Comparison of ENCODE assay signal across 27 cellular contexts in genomic region chr21:23127973-23128372, GRCh38.
"Had no signal": no experiment of that assay in that cellular context is flagged by ENCODE, and none has a peak within 500 bp of the region (broad histone marks: within the 10 kb centered on the region; RNA-seq: fewer than 3 reads in every experiment).

No MANE protein-coding gene starts in this region.

- H3K36me3 ChIP-seq: breast epithelium, esophagus squamous epithelium, left lung, lower lobe of right lung, right atrium auricular region, suprapubic skin, tibial artery, upper lobe of right lung had no signal

- H3K4me3 Mint-ChIP-seq: activated CD4-positive, alpha-beta T cell treated with anti-CD3 and anti-CD28 coated beads for 36 hours; activated T-cell treated with anti-CD3 and anti-CD28 coated beads, Interleukin-2, amount 50 U/mL, for 72 hours; natural killer cell; stimulated activated naive B cell treated with anti-CD40 and anti-IgM and Interleukin-4, amounts not matched to agents 10 μg/mL and 1 μg/mL and 100 μg/mL, for 72 hours had no signal

- H3K27ac Mint-ChIP-seq: activated CD4-positive, alpha-beta T cell treated with anti-CD3 and anti-CD28 coated beads for 36 hours; activated naive CD4-positive, alpha-beta T cell treated with anti-CD3 and anti-CD28 coated beads, Interleukin-2, amount 50 U/mL, for 72 hours; activated T-cell treated with anti-CD3 and anti-CD28 coated beads, Interleukin-2, amount 50 U/mL, for 72 hours; natural killer cell; stimulated activated naive B cell treated with anti-CD40 and anti-IgM and Interleukin-4, amounts not matched to agents 10 μg/mL and 1 μg/mL and 100 μg/mL, for 72 hours had no signal

- ATAC-seq: activated CD4-positive, alpha-beta T cell treated with anti-CD3 and anti-CD28 coated beads for 36 hours; activated naive CD4-positive, alpha-beta T cell treated with anti-CD3 and anti-CD28 coated beads, Interleukin-2, amount 50 U/mL, for 72 hours; activated T-cell treated with anti-CD3 and anti-CD28 coated beads, Interleukin-2, amount 50 U/mL, for 72 hours; left lung; lower lobe of right lung; natural killer cell; stimulated activated naive B cell treated with anti-CD40 and anti-IgM and Interleukin-4, amounts not matched to agents 10 μg/mL and 1 μg/mL and 100 μg/mL, for 72 hours; upper lobe of right lung had no signal

- H3K4me2 ChIP-seq: smooth muscle cell had no signal

- H3K27me3 Mint-ChIP-seq: activated CD4-positive, alpha-beta T cell treated with anti-CD3 and anti-CD28 coated beads for 36 hours; stimulated activated naive B cell treated with anti-CD40 and anti-IgM and Interleukin-4, amounts not matched to agents 10 μg/mL and 1 μg/mL and 100 μg/mL, for 72 hours had no signal

- H3K4me1 ChIP-seq: breast epithelium, esophagus squamous epithelium, left lung, lower lobe of right lung, right atrium auricular region, suprapubic skin, tibial artery, upper lobe of right lung had no signal

- H3K27me3 ChIP-seq: breast epithelium, esophagus squamous epithelium, left lung, right atrium auricular region, suprapubic skin, tibial artery, upper lobe of right lung had no signal

- H3K4me1 Mint-ChIP-seq: activated CD4-positive, alpha-beta T cell treated with anti-CD3 and anti-CD28 coated beads for 36 hours; natural killer cell; stimulated activated naive B cell treated with anti-CD40 and anti-IgM and Interleukin-4, amounts not matched to agents 10 μg/mL and 1 μg/mL and 100 μg/mL, for 72 hours had no signal

- H3K36me3 Mint-ChIP-seq: activated naive CD4-positive, alpha-beta T cell treated with anti-CD3 and anti-CD28 coated beads, Interleukin-2, amount 50 U/mL, for 72 hours; natural killer cell; stimulated activated naive B cell treated with anti-CD40 and anti-IgM and Interleukin-4, amounts not matched to agents 10 μg/mL and 1 μg/mL and 100 μg/mL, for 72 hours had no signal

- H3K27ac ChIP-seq: breast epithelium, epithelial cell of prostate, esophagus squamous epithelium, left lung, lower lobe of right lung, right atrium auricular region, suprapubic skin, tibial artery, upper lobe of right lung had no signal

- H3K9me3 Mint-ChIP-seq: activated T-cell treated with anti-CD3 and anti-CD28 coated beads, Interleukin-2, amount 50 U/mL, for 72 hours; stimulated activated naive B cell treated with anti-CD40 and anti-IgM and Interleukin-4, amounts not matched to agents 10 μg/mL and 1 μg/mL and 100 μg/mL, for 72 hours had no signal

- H3K9me3 ChIP-seq: breast epithelium, esophagus squamous epithelium, left lung, lower lobe of right lung, right atrium auricular region, suprapubic skin, tibial artery, upper lobe of right lung had no signal

- DNase-seq: activated CD4-positive, alpha-beta T cell treated with anti-CD3 and anti-CD28 coated beads for 36 hours; activated CD4-positive, alpha-beta T cell treated with anti-CD3 and anti-CD28 coated beads, Interleukin-2, amount 50 U/mL, for 4 hours; activated CD4-positive, CD25-positive, alpha-beta regulatory T cell; activated naive CD4-positive, alpha-beta T cell; activated T-cell treated with anti-CD3 and anti-CD28 coated beads for 4 hours; activated T-cell treated with anti-CD3 and anti-CD28 coated beads, Interleukin-2, amount 50 U/mL, for 72 hours; central memory CD4-positive, alpha-beta T cell; dermis blood vessel endothelial cell; effector CD4-positive, alpha-beta T cell; esophagus squamous epithelium; foreskin melanocyte; left lung; lower lobe of right lung; mesenchymal stem cell; natural killer cell; stimulated activated CD4-positive, alpha-beta T cell treated with anti-CD3 and anti-CD28 coated beads, Interleukin-1b, Interleukin-23, amount 100 ng/mL, for 48 hours; stimulated activated CD4-positive, alpha-beta T cell treated with anti-CD3 and anti-CD28 coated beads, Interleukin-4, amount 100 ng/mL, for 4 hours; stimulated activated CD8-positive, alpha-beta memory T cell treated with anti-CD3 and anti-CD28 coated beads, Interleukin-4, amount 100 ng/mL, for 48 hours; stimulated activated naive B cell treated with anti-CD40 and anti-IgM and Interleukin-4, amounts not matched to agents 10 μg/mL and 1 μg/mL and 100 μg/mL, for 72 hours; tibial artery; upper lobe of right lung had no signal

- H3K4me3 ChIP-seq: breast epithelium, esophagus squamous epithelium, left lung, lower lobe of right lung, right atrium auricular region, smooth muscle cell, suprapubic skin, tibial artery, upper lobe of right lung had no signal
